1 cellular context compared by ENCODE assay signal in genomic region chr6:83976871-83977270, GRCh38.
TF ChIP-seq lines count a peak whose summit lies in the region.

No MANE protein-coding gene starts in this region.

TF ChIP-seq in K562, 482 proteins besides CTCF, POLR2A, EP300 and RAD21 (continued from another document):
- TF ChIP-seq NCOA4 (IDR thresholded peaks at IDR 0.05; ENCODE audit: partially characterized antibody) (no peak), RHOXF2B (CRISPR knock-in tag; conservative IDR thresholded peaks at IDR 0.05) (no peak), NCOR1 (IDR thresholded peaks at IDR 0.05) (peak; percentile 34; the same call in 1 of the 2 replicates), UBTF (IDR thresholded peaks at IDR 0.05; ENCODE audit: borderline replicate concordance in 1 of 2, low read depth in 2 of 2, low read length in 2 of 2) (no peak), IRF9 (tag; IDR thresholded peaks at IDR 0.05) (0 out of 2 replicates have a peak, but pooled peaks have one; percentile 60), POLR3G (IDR thresholded peaks at IDR 0.05; ENCODE audit: extremely low read depth, insufficient read length, insufficient replicate concordance) (no peak), SRF (CRISPR knock-in tag; IDR thresholded peaks at IDR 0.05) (no peak), ZNF436 (CRISPR knock-in tag; IDR thresholded peaks at IDR 0.05) (no peak), SUPT5H (IDR thresholded peaks at IDR 0.05) (no peak), SP1 (CRISPR knock-in tag; IDR thresholded peaks at IDR 0.05) (no peak), TOE1 (IDR thresholded peaks at IDR 0.05; ENCODE audit: borderline replicate concordance) (0 out of 2 replicates have a peak, but pooled peaks have one; percentile 31), TOE1 (CRISPR knock-in tag; IDR thresholded peaks at IDR 0.05; ENCODE audit: borderline replicate concordance, low read depth) (no peak), ZNF134 (CRISPR knock-in tag; conservative IDR thresholded peaks at IDR 0.05) (no peak), BCL6 (CRISPR knock-in tag; IDR thresholded peaks at IDR 0.05) (no peak), ZNF717 (CRISPR knock-in tag; IDR thresholded peaks at IDR 0.05) (no peak), ZNF224 (CRISPR knock-in tag; IDR thresholded peaks at IDR 0.05) (no peak), MXI1 (IDR thresholded peaks at IDR 0.05; ENCODE audit: low read depth, low read length) (no peak), ZNF444 (CRISPR knock-in tag; IDR thresholded peaks at IDR 0.05) (no peak), WHSC1 (IDR thresholded peaks at IDR 0.05; ENCODE audit: low read length) (no peak), TFAM (CRISPR knock-in tag; conservative IDR thresholded peaks at IDR 0.05) (no peak), MYC (IDR thresholded peaks at IDR 0.05; ENCODE audit: low read depth, low read length) (peak; percentile 65), MYC (CRISPR knock-in tag; IDR thresholded peaks at IDR 0.05; ENCODE audit: borderline replicate concordance, low read depth) (no peak)
TF ChIP-seq in K562: peak in this region for 56.
